In genomic region chr6:37566209-37566859, GRCh38 we compare ENCODE assay signal across 8 cellular contexts.
DNase-seq lines count a peak whose midpoint lies in the region; ATAC-seq and TF ChIP-seq lines count a peak whose summit lies in the region.

No MANE protein-coding gene starts in this region.

- H3K4me3 Mint-ChIP-seq in T-cell = peak overlapping the region in 2 of 3 donors; percentile 34 to 65

- H2AFZ ChIP-seq in Karpas-422 (ENCODE audit: low read length) = no peak overlapping the region

- H3K9me3 ChIP-seq in Karpas-422 (ENCODE audit: low read length) = no peaks in the 10 kb centered on the region
- no peaks in the 10 kb centered on the region for H3K9me3 ChIP-seq in adrenal gland (replicated peaks in 1 of 3)
- H3K9me3 ChIP-seq in skeletal muscle satellite cell (replicated peaks; ENCODE audit: low read length) = no peaks in the 10 kb centered on the region

- peaks cover 46% of the 10 kb centered on the region for H3K4me1 ChIP-seq in Karpas-422 (ENCODE audit: low read length)
- peaks cover 0 to 12% of the 10 kb centered on the region in 2 donors for H3K4me1 ChIP-seq in adrenal gland (replicated peaks in 1 of 2)
- H3K4me1 ChIP-seq in skeletal muscle satellite cell (ENCODE audit: control insufficient read depth, insufficient read depth, low read length) = peaks cover 5% of the 10 kb centered on the region

- CTCF ChIA-PET in AG04449 (lab: Yijun Ruan, JAX) = interaction anchor here (0.5 to 10.9 kb wide), 45 partner anchors 10 to 411 kb away, joined by 3 to 103 read pairs (median 5); partner anchors contain the start of gene RNF8
- CTCF ChIA-PET in T-cell (lab: Charles Lee) = interaction anchor here (0.6 to 3.8 kb wide), 10 partner anchors 10 to 81 kb away, joined by 3 to 10 read pairs (median 6); no protein-coding TSS in a partner anchor

- peaks cover 0 to 6% of the 10 kb centered on the region in 2 donors for H3K27me3 Mint-ChIP-seq in T-cell

- DNase-seq in AG04449 (ENCODE audit: low read depth, low spot score) (no peak), Karpas-422 (peak; percentile 89), T-cell (peak; percentile 22 to 80 (median 64)), adrenal gland (peak in 6 of 7 donors; percentile 46 to 74 (median 54)), hippocampal formation (lab: John Stamatoyannopoulos, UW) (peak; percentile 8 to 49)

- H3K9ac ChIP-seq in Karpas-422 (ENCODE audit: low read length) = peak overlapping the region; percentile 4; the same call in 1 of the 2 replicates
- no peak overlapping the region for H3K9ac ChIP-seq in skeletal muscle satellite cell (ENCODE audit: low read depth, low read length)

- H3K4me2 ChIP-seq in Karpas-422 (ENCODE audit: low read depth, low read length, poor library complexity, severe bottlenecking) (peak overlapping the region; percentile 63), skeletal muscle satellite cell (ENCODE audit: low read length) (peak overlapping the region; percentile 91)

- no peak overlapping the region for H3K27ac ChIP-seq in Karpas-422 (ENCODE audit: low read length)
- peak overlapping the region in 1 of 5 donors; percentile 59 for H3K27ac ChIP-seq in adrenal gland

- peaks cover 3 to 18% (median 16%) of the 10 kb centered on the region in 3 donors for H3K4me1 Mint-ChIP-seq in T-cell

- 9 to 19% (median 10%) methylated on average over 11 to 22 of the region's 22 CpGs for WGBS in adrenal gland, 4 donors

- H3K4me3 ChIP-seq in AG04449 (ENCODE audit: low read depth, low read length) = peak overlapping the region; percentile 54
- peak overlapping the region; percentile 45; the same call in 1 of the 2 replicates for H3K4me3 ChIP-seq in Karpas-422 (ENCODE audit: low read length)
- peak overlapping the region in 1 of 4 donors; percentile 15 for H3K4me3 ChIP-seq in adrenal gland
- H3K4me3 ChIP-seq in skeletal muscle satellite cell (ENCODE audit: low read length) = peak overlapping the region; percentile 66

- TF ChIP-seq POLR2A in adrenal gland (IDR thresholded peaks at IDR 0.05) = no peak

- no peaks in the 10 kb centered on the region for H3K9me2 ChIP-seq in Karpas-422 (replicated peaks; ENCODE audit: insufficient read depth, low read length)

- no peaks in the 10 kb centered on the region for H3K36me3 Mint-ChIP-seq in T-cell

- no peaks in the 10 kb centered on the region for H4K20me1 ChIP-seq in Karpas-422 (ENCODE audit: insufficient read depth, low read depth, low read length)

- intact Hi-C loops in adrenal gland (cut with DNase I) = loop anchor here (5.0 to 10.0 kb wide), 5 partner anchors 82 to 242 kb away; no protein-coding TSS in a partner anchor

- POLR2A ChIA-PET in AG04449 (lab: Yijun Ruan, JAX) = no interaction called here
- POLR2A ChIA-PET in T-cell (lab: Charles Lee) = interaction anchor here (0.6 to 1.0 kb wide), 2 partner anchors 65 to 301 kb away, joined by 3 to 5 read pairs; no protein-coding TSS in a partner anchor

- TF ChIP-seq CTCF in AG04449 (IDR thresholded peaks at IDR 0.05; ENCODE audit: insufficient read depth, low read length, missing control alignments) (peak; percentile 98), adrenal gland (IDR thresholded peaks at IDR 0.05) (peak; percentile 67 to 87 (median 80))

- H3K27ac Mint-ChIP-seq in T-cell = no peak overlapping the region

- no peaks in the 10 kb centered on the region for H3K27me3 ChIP-seq in Karpas-422 (ENCODE audit: low read length)
- H3K27me3 ChIP-seq in adrenal gland = no peaks in the 10 kb centered on the region
- peaks cover 86% of the 10 kb centered on the region for H3K27me3 ChIP-seq in skeletal muscle satellite cell (ENCODE audit: control insufficient read depth, insufficient read depth, low read length)

- no peaks in the 10 kb centered on the region for H3K79me2 ChIP-seq in Karpas-422 (ENCODE audit: low read length)

- ATAC-seq in GM18909 (IDR thresholded peaks at IDR 0.05; ENCODE audit: poor library complexity, unreplicated experiment) (peak; percentile 47), T-cell (replicated peaks in 1 of 4) (peak; percentile 89 to 97 (median 94)), GM18519 (IDR thresholded peaks at IDR 0.05; ENCODE audit: low FRiP score, unreplicated experiment) (no peak)

- H3K36me3 ChIP-seq in Karpas-422 (ENCODE audit: insufficient read depth, low read length) = no peaks in the 10 kb centered on the region
- H3K36me3 ChIP-seq in adrenal gland (replicated peaks in 1 of 2) = no peaks in the 10 kb centered on the region
- no peaks in the 10 kb centered on the region for H3K36me3 ChIP-seq in skeletal muscle satellite cell (ENCODE audit: insufficient read depth, low read length)

- H3K9me3 Mint-ChIP-seq in T-cell = no peaks in the 10 kb centered on the region
